Comparison of ENCODE assay signal across 2 cellular contexts in the genomic region with DNA sequence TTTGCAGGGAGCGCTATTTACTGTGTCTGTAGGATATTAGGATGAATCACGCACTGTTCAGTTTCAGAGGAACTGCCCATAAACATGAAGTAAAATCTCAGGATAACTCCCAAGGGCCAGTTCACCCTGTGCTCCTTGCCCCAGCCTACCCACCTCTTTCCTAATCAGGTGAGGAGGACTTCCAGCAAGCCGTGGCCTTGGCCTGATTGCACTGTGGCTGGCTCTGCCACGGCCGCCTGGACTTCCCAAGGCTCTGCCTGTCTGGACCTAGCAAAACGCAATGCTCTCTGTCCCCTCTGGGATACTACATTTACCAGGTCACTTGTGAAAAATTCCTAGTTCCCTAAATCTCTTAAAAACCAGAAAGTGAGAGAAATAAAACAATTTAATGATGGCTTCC.
TF ChIP-seq lines count a peak whose summit lies in the region.

No MANE protein-coding gene starts in this region.

TF ChIP-seq in HEK293, 187 proteins besides CTCF, POLR2A, EP300 and RAD21:
- TF ChIP-seq ZNF174 (tag by site-specific recombination; IDR thresholded peaks at IDR 0.05) = no peak
- peak; percentile 85 for TF ChIP-seq ZNF10 (tag by site-specific recombination; IDR thresholded peaks at IDR 0.05)
TF ChIP-seq in HEK293: peak in this region for 1.

TF ChIP-seq in K562, 482 proteins besides CTCF, POLR2A, EP300 and RAD21:
- peak; percentile 85 for TF ChIP-seq ZNF134 (CRISPR knock-in tag; conservative IDR thresholded peaks at IDR 0.05)
- no peak for TF ChIP-seq FOXJ3 (CRISPR knock-in tag; IDR thresholded peaks at IDR 0.05)
- no peak for TF ChIP-seq ZNF24 (IDR thresholded peaks at IDR 0.05)
- TF ChIP-seq CBFA2T2 (conservative IDR thresholded peaks at IDR 0.05) = no peak
- TF ChIP-seq, protein P1, sequence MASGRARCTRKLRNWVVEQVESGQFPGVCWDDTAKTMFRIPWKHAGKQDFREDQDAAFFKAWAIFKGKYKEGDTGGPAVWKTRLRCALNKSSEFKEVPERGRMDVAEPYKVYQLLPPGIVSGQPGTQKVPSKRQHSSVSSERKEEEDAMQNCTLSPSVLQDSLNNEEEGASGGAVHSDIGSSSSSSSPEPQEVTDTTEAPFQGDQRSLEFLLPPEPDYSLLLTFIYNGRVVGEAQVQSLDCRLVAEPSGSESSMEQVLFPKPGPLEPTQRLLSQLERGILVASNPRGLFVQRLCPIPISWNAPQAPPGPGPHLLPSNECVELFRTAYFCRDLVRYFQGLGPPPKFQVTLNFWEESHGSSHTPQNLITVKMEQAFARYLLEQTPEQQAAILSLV (tag; IDR thresholded peaks at IDR 0.05) = no peak
- TF ChIP-seq, protein P2, sequence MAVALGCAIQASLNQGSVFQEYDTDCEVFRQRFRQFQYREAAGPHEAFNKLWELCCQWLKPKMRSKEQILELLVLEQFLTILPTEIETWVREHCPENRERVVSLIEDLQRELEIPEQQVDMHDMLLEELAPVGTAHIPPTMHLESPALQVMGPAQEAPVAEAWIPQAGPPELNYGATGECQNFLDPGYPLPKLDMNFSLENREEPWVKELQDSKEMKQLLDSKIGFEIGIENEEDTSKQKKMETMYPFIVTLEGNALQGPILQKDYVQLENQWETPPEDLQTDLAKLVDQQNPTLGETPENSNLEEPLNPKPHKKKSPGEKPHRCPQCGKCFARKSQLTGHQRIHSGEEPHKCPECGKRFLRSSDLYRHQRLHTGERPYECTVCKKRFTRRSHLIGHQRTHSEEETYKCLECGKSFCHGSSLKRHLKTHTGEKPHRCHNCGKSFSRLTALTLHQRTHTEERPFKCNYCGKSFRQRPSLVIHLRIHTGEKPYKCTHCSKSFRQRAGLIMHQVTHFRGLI (CRISPR knock-in tag; IDR thresholded peaks at IDR 0.05) = no peak
- no peak for TF ChIP-seq ZNF408 (CRISPR knock-in tag; IDR thresholded peaks at IDR 0.05; ENCODE audit: low read depth)
